Comparison of ENCODE assay signal across 26 cellular contexts in genomic region chr11:19768197-19768596, GRCh38.
"Had no signal": no experiment of that assay in that cellular context is flagged by ENCODE, and none has a peak within 500 bp of the region (broad histone marks: within the 10 kb centered on the region; RNA-seq: fewer than 3 reads in every experiment).

No MANE protein-coding gene starts in this region.

- DNase-seq: activated CD4-positive, alpha-beta T cell treated with anti-CD3 and anti-CD28 coated beads for 36 hours; activated CD4-positive, alpha-beta T cell treated with anti-CD3 and anti-CD28 coated beads, Interleukin-2, amount 10 ng/mL, durations not matched to agents 7 days and 5 days; activated CD4-positive, alpha-beta T cell treated with anti-CD3 and anti-CD28 coated beads, Interleukin-2, amount 50 U/mL, for 48 hours; activated CD8-positive, alpha-beta T cell treated with anti-CD3 and anti-CD28 coated beads, Interleukin-2, amount 10 ng/mL, durations not matched to agents 7 days and 5 days; activated gamma-delta T cell treated with Interleukin-2 at 50 U/mL for 16 hours; activated naive CD4-positive, alpha-beta T cell treated with anti-CD3 and anti-CD28 coated beads for 36 hours; activated T-cell treated with anti-CD3 and anti-CD28 coated beads, Interleukin-2, amount 50 U/mL, for 24 hours; adrenal gland; aorta; brain microvascular endothelial cell; MM.1S; MV-4-11; NCI-H1092; NCI-H1436 treated with DMSO at 0.1 percent for 48 hours; NCI-H1694 treated with DMSO at 0.1 percent for 48 hours; NCI-H345; NCI-H524 treated with DMSO at 0.1 percent for 48 hours; RPMI8226; SHP77 treated with DMSO at 0.1 percent for 48 hours had no signal

- ATAC-seq: activated CD4-positive, alpha-beta T cell treated with anti-CD3 and anti-CD28 coated beads for 36 hours; activated CD4-positive, CD25-positive, alpha-beta regulatory T cell treated with anti-CD3 and anti-CD28 coated beads, Interleukin-2, amount 50 U/mL, for 24 hours; activated CD8-positive, alpha-beta T cell treated with anti-CD3 and anti-CD28 coated beads, Interleukin-2, amount 10 ng/mL, durations not matched to agents 7 days and 5 days; activated naive CD4-positive, alpha-beta T cell treated with anti-CD3 and anti-CD28 coated beads, Interleukin-2, amount 50 U/mL, for 72 hours; Panc1; WTC11 had no signal

- H3K4me3 ChIP-seq: adrenal gland, SJSA1 had no signal

- H3K4me1 ChIP-seq: adrenal gland had no signal

- H3K36me3 ChIP-seq: adrenal gland, brain microvascular endothelial cell, SJSA1 had no signal

- H3K27me3 ChIP-seq: adrenal gland, brain microvascular endothelial cell, SJSA1 had no signal

- H3K27ac ChIP-seq: adrenal gland, brain microvascular endothelial cell, KMS-11, SJSA1 had no signal

- H3K9me3 ChIP-seq: adrenal gland, SJSA1, SK-N-SH had no signal
